26 cellular contexts compared by ENCODE assay signal in the genomic region with DNA sequence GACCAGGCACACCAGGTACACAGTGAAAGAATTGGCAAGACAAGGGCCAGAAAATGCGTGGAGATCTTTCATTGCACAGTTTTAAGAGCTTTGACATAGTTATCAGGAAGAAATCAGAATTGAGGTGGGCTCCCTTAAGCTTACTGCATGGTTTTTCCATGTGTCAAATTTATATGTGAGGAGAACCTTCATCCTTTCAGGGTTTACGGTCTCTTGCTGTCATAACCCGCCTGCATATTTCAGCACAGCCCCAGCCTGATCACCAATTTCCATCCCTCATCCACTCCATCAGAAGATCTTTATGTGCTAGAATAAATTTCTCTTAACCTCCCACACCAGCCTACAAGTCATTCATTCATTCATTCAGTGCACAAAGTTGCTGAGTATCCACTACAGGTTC.
DNase-seq lines count a peak whose midpoint lies in the region; ATAC-seq, FAIRE-seq and TF ChIP-seq lines count a peak whose summit lies in the region.
"Had no signal": no experiment of that assay in that cellular context is flagged by ENCODE, and none has a peak within 500 bp of the region (broad histone marks: within the 10 kb centered on the region; RNA-seq: fewer than 3 reads in every experiment).

No MANE protein-coding gene starts in this region.

- H3K4me3 Mint-ChIP-seq in activated CD4-positive, alpha-beta T cell treated with anti-CD3 and anti-CD28 coated beads, Interleukin-2, amount 10 ng/mL, durations not matched to agents 7 days and 5 days: peak overlapping the region; percentile 20
- no peak overlapping the region for H3K4me3 Mint-ChIP-seq in astrocyte (ENCODE audit: unreplicated experiment)
- no peak overlapping the region for H3K4me3 Mint-ChIP-seq in stimulated activated memory B cell treated with anti-CD40 and anti-IgM and Interleukin-4, amounts not matched to agents 10 μg/mL and 1 μg/mL and 100 μg/mL, for 72 hours

- H3K36me3 ChIP-seq in Loucy (ENCODE audit: insufficient read depth, low read length) (no peaks in the 10 kb centered on the region), astrocyte (ENCODE audit: insufficient read depth, low read length) (no peaks in the 10 kb centered on the region), PC-9 (ENCODE audit: low read depth) (no peaks in the 10 kb centered on the region)
- no peaks in the 10 kb centered on the region for H3K36me3 ChIP-seq in effector memory CD4-positive, alpha-beta T cell (ENCODE audit: control insufficient read depth, insufficient read depth, low read length)
- H3K36me3 ChIP-seq: lower lobe of right lung, upper lobe of right lung had no signal

- DNase-seq in activated CD4-positive, alpha-beta T cell treated with anti-CD3 and anti-CD28 coated beads, Interleukin-2, amount 10 ng/mL, durations not matched to agents 7 days and 5 days: no peak
- DNase-seq in activated CD4-positive, alpha-beta T cell treated with anti-CD3 and anti-CD28 coated beads for 1 hour: no peak
- DNase-seq in astrocyte (ENCODE audit: low read depth) (no peak), PC-9 (no peak)
- no peak for DNase-seq in effector memory CD4-positive, alpha-beta T cell
- DNase-seq in NK-92 treated with Interleukin-12 subunit alpha and Interleukin-12 subunit beta, amount 100 ng/mL, for 24 hours (lab: John Stamatoyannopoulos, UW): no peak
- DNase-seq: C1 segment of cervical spinal cord, cerebellar nuclear complex, dorsolateral prefrontal cortex, EL, HCEC 1CT, lower lobe of right lung, NCI-H1048, NCI-H187, NCI-H2171 treated with DMSO at 0.1 percent for 48 hours, NCI-H524 treated with DMSO at 0.1 percent for 48 hours, nucleus accumbens, substantia nigra, upper lobe of right lung had no signal

- H3K9me3 ChIP-seq in Loucy (ENCODE audit: insufficient read depth, low read depth, low read length) (no peaks in the 10 kb centered on the region), astrocyte (ENCODE audit: insufficient read depth, low read depth, low read length) (no peaks in the 10 kb centered on the region), PC-9 (ENCODE audit: insufficient read depth, low read depth) (no peaks in the 10 kb centered on the region)
- H3K9me3 ChIP-seq in effector memory CD4-positive, alpha-beta T cell (ENCODE audit: control insufficient read depth, low read length): no peaks in the 10 kb centered on the region
- H3K9me3 ChIP-seq: A549, lower lobe of right lung, upper lobe of right lung had no signal

- CTCF ChIA-PET in activated CD4-positive, alpha-beta T cell treated with anti-CD3 and anti-CD28 coated beads, Interleukin-2, amount 10 ng/mL, durations not matched to agents 7 days and 5 days (lab: Charles Lee): no interaction called here
- CTCF ChIA-PET in PC-9 (lab: Charles Lee): no interaction called here

- H3K9ac ChIP-seq in Loucy (ENCODE audit: low read depth, low read length, poor library complexity, severe bottlenecking): peak overlapping the region; percentile 50
- no peak overlapping the region for H3K9ac ChIP-seq in astrocyte (ENCODE audit: low read length)

- intact Hi-C loops in PC-9 (cut with micrococcal nuclease; ENCODE audit: unreplicated experiment): no loop called here

- H3K4me1 ChIP-seq in Loucy (ENCODE audit: insufficient read depth, low read length, poor library complexity, severe bottlenecking) (peaks cover 74% of the 10 kb centered on the region), astrocyte (ENCODE audit: insufficient read depth, low read length) (peaks cover 21% of the 10 kb centered on the region), PC-9 (replicated peaks; ENCODE audit: insufficient read depth) (no peaks in the 10 kb centered on the region)
- H3K4me1 ChIP-seq in effector memory CD4-positive, alpha-beta T cell (ENCODE audit: control insufficient read depth, insufficient read depth, low read length, poor library complexity, severe bottlenecking): no peaks in the 10 kb centered on the region
- H3K4me1 ChIP-seq: A549, lower lobe of right lung, upper lobe of right lung had no signal

- H3K4me1 Mint-ChIP-seq in activated CD4-positive, alpha-beta T cell treated with anti-CD3 and anti-CD28 coated beads, Interleukin-2, amount 10 ng/mL, durations not matched to agents 7 days and 5 days: peaks cover 19% of the 10 kb centered on the region
- peaks cover 26% of the 10 kb centered on the region for H3K4me1 Mint-ChIP-seq in astrocyte (ENCODE audit: low read depth, unreplicated experiment)
- peaks cover 34% of the 10 kb centered on the region for H3K4me1 Mint-ChIP-seq in stimulated activated memory B cell treated with anti-CD40 and anti-IgM and Interleukin-4, amounts not matched to agents 10 μg/mL and 1 μg/mL and 100 μg/mL, for 72 hours

- H3K27me3 ChIP-seq in Loucy (ENCODE audit: insufficient read depth, low read length, poor library complexity, severe bottlenecking) (no peaks in the 10 kb centered on the region), astrocyte (ENCODE audit: insufficient read depth, low read length) (no peaks in the 10 kb centered on the region), PC-9 (ENCODE audit: insufficient read depth, low read depth) (no peaks in the 10 kb centered on the region)
- H3K27me3 ChIP-seq in effector memory CD4-positive, alpha-beta T cell (replicated peaks; ENCODE audit: control insufficient read depth, insufficient read depth, low read length, poor library complexity, severe bottlenecking): no peaks in the 10 kb centered on the region
- H3K27me3 ChIP-seq: upper lobe of right lung had no signal

- H3K4me3 ChIP-seq in Loucy (ENCODE audit: low read length, poor library complexity, severe bottlenecking) (peak overlapping the region; percentile 54), astrocyte (ENCODE audit: insufficient read depth, low read depth, low read length) (no peak overlapping the region), PC-9 (no peak overlapping the region)
- no peak overlapping the region for H3K4me3 ChIP-seq in effector memory CD4-positive, alpha-beta T cell (ENCODE audit: insufficient read depth, low read depth, low read length, poor library complexity, severe bottlenecking)
- H3K4me3 ChIP-seq: A549, dorsolateral prefrontal cortex, lower lobe of right lung, upper lobe of right lung had no signal

- no peaks in the 10 kb centered on the region for H4K20me1 ChIP-seq in Loucy (ENCODE audit: insufficient read depth, low read length, poor library complexity, severe bottlenecking)
- H4K20me1 ChIP-seq in astrocyte (ENCODE audit: insufficient read depth, low read length): no peaks in the 10 kb centered on the region
- H4K20me1 ChIP-seq in PC-9 (ENCODE audit: insufficient read depth): no peaks in the 10 kb centered on the region

- H2AFZ ChIP-seq in Loucy (ENCODE audit: low read length) (no peak overlapping the region), astrocyte (ENCODE audit: low read depth, low read length) (no peak overlapping the region), PC-9 (no peak overlapping the region)

- POLR2A ChIA-PET in activated CD4-positive, alpha-beta T cell treated with anti-CD3 and anti-CD28 coated beads, Interleukin-2, amount 10 ng/mL, durations not matched to agents 7 days and 5 days (lab: Charles Lee): no interaction called here
- POLR2A ChIA-PET in PC-9 (lab: Charles Lee; ENCODE audit: unreplicated experiment): interaction anchor here (0.6 kb wide), 1 partner anchor 692 kb away, joined by 5 read pairs; no protein-coding TSS in a partner anchor

- peaks cover 19% of the 10 kb centered on the region for H3K27me3 Mint-ChIP-seq in activated CD4-positive, alpha-beta T cell treated with anti-CD3 and anti-CD28 coated beads, Interleukin-2, amount 10 ng/mL, durations not matched to agents 7 days and 5 days
- H3K27me3 Mint-ChIP-seq in astrocyte (ENCODE audit: low read depth, unreplicated experiment): no peaks in the 10 kb centered on the region
- H3K27me3 Mint-ChIP-seq in stimulated activated memory B cell treated with anti-CD40 and anti-IgM and Interleukin-4, amounts not matched to agents 10 μg/mL and 1 μg/mL and 100 μg/mL, for 72 hours: no peaks in the 10 kb centered on the region

- BruUV-seq in PC-9 (replicated peaks; lab: Mats Ljungman, UMichigan): no TSS peak

- H3K9me3 Mint-ChIP-seq in activated CD4-positive, alpha-beta T cell treated with anti-CD3 and anti-CD28 coated beads, Interleukin-2, amount 10 ng/mL, durations not matched to agents 7 days and 5 days: no peaks in the 10 kb centered on the region
- H3K9me3 Mint-ChIP-seq in astrocyte (ENCODE audit: unreplicated experiment): no peaks in the 10 kb centered on the region
- no peaks in the 10 kb centered on the region for H3K9me3 Mint-ChIP-seq in stimulated activated memory B cell treated with anti-CD40 and anti-IgM and Interleukin-4, amounts not matched to agents 10 μg/mL and 1 μg/mL and 100 μg/mL, for 72 hours

- ATAC-seq in stimulated activated memory B cell treated with anti-CD40 and anti-IgM and Interleukin-4, amounts not matched to agents 10 μg/mL and 1 μg/mL and 100 μg/mL, for 72 hours: no peak
- ATAC-seq: A549, lower lobe of right lung, upper lobe of right lung had no signal

- no peaks in the 10 kb centered on the region for H3K79me2 ChIP-seq in Loucy (ENCODE audit: insufficient read depth, low read length)
- H3K79me2 ChIP-seq in astrocyte (ENCODE audit: insufficient read depth, low read length): no peaks in the 10 kb centered on the region
- no peaks in the 10 kb centered on the region for H3K79me2 ChIP-seq in PC-9 (ENCODE audit: low read depth)

- H3K36me3 Mint-ChIP-seq in activated CD4-positive, alpha-beta T cell treated with anti-CD3 and anti-CD28 coated beads, Interleukin-2, amount 10 ng/mL, durations not matched to agents 7 days and 5 days (ENCODE audit: low read depth): no peaks in the 10 kb centered on the region
- H3K36me3 Mint-ChIP-seq in astrocyte (ENCODE audit: low read depth, unreplicated experiment): peaks cover 3% of the 10 kb centered on the region
- H3K36me3 Mint-ChIP-seq in stimulated activated memory B cell treated with anti-CD40 and anti-IgM and Interleukin-4, amounts not matched to agents 10 μg/mL and 1 μg/mL and 100 μg/mL, for 72 hours: no peaks in the 10 kb centered on the region
- H3K36me3 Mint-ChIP-seq: activated naive CD4-positive, alpha-beta T cell treated with anti-CD3 and anti-CD28 coated beads, Interleukin-2, amount 50 U/mL, for 72 hours had no signal

- TF ChIP-seq CTCF in Loucy (conservative IDR thresholded peaks at IDR 0.05; ENCODE audit: low read length): no peak
- no peak for TF ChIP-seq CTCF in astrocyte (IDR thresholded peaks at IDR 0.05; ENCODE audit: insufficient read depth, low read depth, low read length)
- no peak for TF ChIP-seq CTCF in PC-9 (conservative IDR thresholded peaks at IDR 0.05)

- H3K27ac ChIP-seq in astrocyte (ENCODE audit: low read depth, low read length): no peak overlapping the region
- H3K27ac ChIP-seq in effector memory CD4-positive, alpha-beta T cell (ENCODE audit: insufficient read depth, low read length, poor library complexity, severe bottlenecking): no peak overlapping the region
- H3K27ac ChIP-seq in PC-9: no peak overlapping the region
- H3K27ac ChIP-seq: A549, dorsolateral prefrontal cortex, lower lobe of right lung, upper lobe of right lung, VCaP had no signal

- H3K4me2 ChIP-seq in Loucy (ENCODE audit: low read depth, low read length, poor library complexity, severe bottlenecking) (peak overlapping the region; percentile 76), astrocyte (ENCODE audit: low read length) (peak overlapping the region; percentile 16), PC-9 (no peak overlapping the region)
- H3K4me2 ChIP-seq: A549 had no signal

- no peak for FAIRE-seq in astrocyte (lab: Jason Lieb, UNC)
- FAIRE-seq: A549, D721Med, GM19239 had no signal

- peak overlapping the region; percentile 36 for H3K27ac Mint-ChIP-seq in activated CD4-positive, alpha-beta T cell treated with anti-CD3 and anti-CD28 coated beads, Interleukin-2, amount 10 ng/mL, durations not matched to agents 7 days and 5 days
- no peak overlapping the region for H3K27ac Mint-ChIP-seq in astrocyte (ENCODE audit: unreplicated experiment)
- peak overlapping the region; percentile 45 for H3K27ac Mint-ChIP-seq in stimulated activated memory B cell treated with anti-CD40 and anti-IgM and Interleukin-4, amounts not matched to agents 10 μg/mL and 1 μg/mL and 100 μg/mL, for 72 hours
- H3K27ac Mint-ChIP-seq: activated naive CD4-positive, alpha-beta T cell treated with anti-CD3 and anti-CD28 coated beads, Interleukin-2, amount 50 U/mL, for 72 hours had no signal

- H3F3A ChIP-seq in Loucy (ENCODE audit: low read depth) (peaks cover 6% of the 10 kb centered on the region), PC-9 (ENCODE audit: insufficient read depth, low read depth) (no peaks in the 10 kb centered on the region)

- H3K9me2 ChIP-seq in Loucy (replicated peaks; ENCODE audit: low read depth, low read length): no peaks in the 10 kb centered on the region
- H3K9me2 ChIP-seq in PC-9 (ENCODE audit: insufficient read depth): no peaks in the 10 kb centered on the region
